8 cellular contexts compared by ENCODE assay signal in genomic region chr14:21264025-21264801, GRCh38. TPM values are rescaled to one million over a fixed set of nuclear protein-coding genes. Genes with fewer than 3 reads are reported as not detected.
DNase-seq lines count a peak whose midpoint lies in the region; ATAC-seq and TF ChIP-seq lines count a peak whose summit lies in the region.

No MANE protein-coding gene starts in this region.

- intact Hi-C loops in PC-3 (cut with micrococcal nuclease) = loop anchor here (10.0 kb wide), 1 partner anchor 121 kb away; the partner anchor contains the start of gene SUPT16H
- intact Hi-C loops in dorsolateral prefrontal cortex (cut with DNase I) = no loop called here

- H3K4me3 ChIP-seq in PC-3 (ENCODE audit: low read length) (peak overlapping the region; percentile 97), endodermal cell (ENCODE audit: low read length) (peak overlapping the region; percentile 97), rectal smooth muscle tissue (ENCODE audit: low read length) (peak overlapping the region; percentile 19), dorsolateral prefrontal cortex (peak overlapping the region in 18 of 59 donors; percentile 0 to 35 (median 12))

- CTCF ChIA-PET in PC-3 (lab: Charles Lee) = no interaction called here

- H3K4me1 Mint-ChIP-seq in activated T-cell treated with anti-CD3 and anti-CD28 coated beads, Interleukin-2, amount 50 U/mL, for 24 hours (ENCODE audit: low read depth) = peaks cover 66% of the 10 kb centered on the region
- peaks cover 47% of the 10 kb centered on the region for H3K4me1 Mint-ChIP-seq in endodermal cell

- H4K20me1 ChIP-seq in PC-3 (ENCODE audit: low read length) = peaks cover 90% of the 10 kb centered on the region

- H3K9me3 Mint-ChIP-seq in activated T-cell treated with anti-CD3 and anti-CD28 coated beads, Interleukin-2, amount 50 U/mL, for 24 hours = no peaks in the 10 kb centered on the region
- no peaks in the 10 kb centered on the region for H3K9me3 Mint-ChIP-seq in endodermal cell

- ATAC-seq in HG02840 (IDR thresholded peaks at IDR 0.05; ENCODE audit: low FRiP score, unreplicated experiment) (peak; percentile 56), PC-3 (peak; percentile 87)

- H3K27me3 ChIP-seq in PC-3 (ENCODE audit: low read length) = no peaks in the 10 kb centered on the region
- H3K27me3 ChIP-seq in endodermal cell (ENCODE audit: control insufficient read depth, insufficient read depth, low read length, poor library complexity, severe bottlenecking) = no peaks in the 10 kb centered on the region
- H3K27me3 ChIP-seq in rectal smooth muscle tissue (ENCODE audit: control insufficient read depth, insufficient read depth, low read length) = no peaks in the 10 kb centered on the region
- H3K27me3 ChIP-seq in dorsolateral prefrontal cortex = no peaks in the 10 kb centered on the region

- H3K79me2 ChIP-seq in PC-3 (ENCODE audit: low read length) = peaks cover 96% of the 10 kb centered on the region

- no peak overlapping the region for H2AFZ ChIP-seq in PC-3 (ENCODE audit: low read length)

- peaks cover 28% of the 10 kb centered on the region for H3F3A ChIP-seq in PC-3 (ENCODE audit: low read length, unreplicated experiment)

- no peaks in the 10 kb centered on the region for H3K9me2 ChIP-seq in PC-3 (replicated peaks; ENCODE audit: low read length)

- no TSS peak for BruUV-seq in PC-3 (replicated peaks; lab: Mats Ljungman, UMichigan)

- POLR2A ChIA-PET in PC-3 (lab: Charles Lee; ENCODE audit: unreplicated experiment) = interaction anchor here (0.6 kb wide), 2 partner anchors 120 to 191 kb away, joined by 3 read pairs; no protein-coding TSS in a partner anchor

- H3K27ac ChIP-seq in PC-3 (ENCODE audit: low read length) = peak overlapping the region; percentile 51
- no peak overlapping the region for H3K27ac ChIP-seq in endodermal cell (ENCODE audit: low read depth, low read length)
- H3K27ac ChIP-seq in rectal smooth muscle tissue (ENCODE audit: low read depth, low read length) = no peak overlapping the region
- H3K27ac ChIP-seq in dorsolateral prefrontal cortex = peak overlapping the region in 5 of 59 donors; percentile 2 to 52 (median 14)

- peak overlapping the region; percentile 100 for H3K27ac Mint-ChIP-seq in activated T-cell treated with anti-CD3 and anti-CD28 coated beads, Interleukin-2, amount 50 U/mL, for 24 hours
- H3K27ac Mint-ChIP-seq in endodermal cell = peak overlapping the region; percentile 68

- H3K9me3 ChIP-seq in PC-3 (ENCODE audit: low read length) (no peaks in the 10 kb centered on the region), endodermal cell (ENCODE audit: control insufficient read depth, low read length) (no peaks in the 10 kb centered on the region)

- peak overlapping the region; percentile 94 for H3K4me2 ChIP-seq in PC-3 (ENCODE audit: low read length)

- peaks cover 41% of the 10 kb centered on the region for H3K4me1 ChIP-seq in PC-3 (ENCODE audit: insufficient read depth, low read length)
- H3K4me1 ChIP-seq in endodermal cell (ENCODE audit: control insufficient read depth, insufficient read depth, low read length) = no peaks in the 10 kb centered on the region
- peaks cover 16% of the 10 kb centered on the region for H3K4me1 ChIP-seq in rectal smooth muscle tissue (ENCODE audit: control insufficient read depth, insufficient read depth, low read length)

- H3K9ac ChIP-seq in PC-3 (ENCODE audit: low read length) (no peak overlapping the region), endodermal cell (ENCODE audit: extremely low read depth, low read length, poor library complexity, severe bottlenecking) (peak overlapping the region; percentile 24), rectal smooth muscle tissue (ENCODE audit: low read length) (no peak overlapping the region)

- H3K4me3 Mint-ChIP-seq in activated T-cell treated with anti-CD3 and anti-CD28 coated beads, Interleukin-2, amount 50 U/mL, for 24 hours = peak overlapping the region; percentile 99
- H3K4me3 Mint-ChIP-seq in endodermal cell = peak overlapping the region; percentile 96

- no peak for DNase-seq in activated T-cell treated with anti-CD3 and anti-CD28 coated beads, Interleukin-2, amount 50 U/mL, for 24 hours
- no peak for DNase-seq in activated T-cell treated with anti-CD3 and anti-CD28 coated beads, Interleukin-2, amount 50 U/mL, for 1 hour
- DNase-seq in PC-3 (peak; percentile 77), endodermal cell (no peak), dorsolateral prefrontal cortex (no peak), DMS79 treated with DMSO at 0.1 percent for 48 hours (lab: John Stamatoyannopoulos, UW) (no peak)

- H3K27me3 Mint-ChIP-seq in activated T-cell treated with anti-CD3 and anti-CD28 coated beads, Interleukin-2, amount 50 U/mL, for 24 hours = no peaks in the 10 kb centered on the region
- no peaks in the 10 kb centered on the region for H3K27me3 Mint-ChIP-seq in endodermal cell (ENCODE audit: insufficient read depth)

- H3K36me3 ChIP-seq in PC-3 (ENCODE audit: low read depth, low read length) = peaks cover 76% of the 10 kb centered on the region
- H3K36me3 ChIP-seq in endodermal cell (ENCODE audit: control insufficient read depth, insufficient read depth, low read length) = peaks cover 84% of the 10 kb centered on the region
- peaks cover 16% of the 10 kb centered on the region for H3K36me3 ChIP-seq in rectal smooth muscle tissue (ENCODE audit: control insufficient read depth, insufficient read depth, low read length)

- WGBS in endodermal cell (ENCODE audit: insufficient coverage in 1 of 2, insufficient read length in 1 of 2), 2 experiments = 70 to 91% methylated on average over 1 to 4 of the region's 4 CpGs

- H3K36me3 Mint-ChIP-seq in activated T-cell treated with anti-CD3 and anti-CD28 coated beads, Interleukin-2, amount 50 U/mL, for 24 hours (ENCODE audit: low read depth) = peaks cover 99% of the 10 kb centered on the region
- H3K36me3 Mint-ChIP-seq in endodermal cell (ENCODE audit: low read depth) = peaks cover 83% of the 10 kb centered on the region

- TF ChIP-seq CTCF in PC-3 (conservative IDR thresholded peaks at IDR 0.05; ENCODE audit: low read depth, low read length) = no peak
- no peak for TF ChIP-seq CTCF in endodermal cell (conservative IDR thresholded peaks at IDR 0.05)
- no peak for TF ChIP-seq CTCF in dorsolateral prefrontal cortex (IDR thresholded peaks at IDR 0.05 in 54 of 56, conservative IDR thresholded peaks at IDR 0.05 in 2 of 56; ENCODE audit: low read depth in 1 of 56, partially characterized antibody in 56 of 56)

RNA-seq across cellular contexts. Expression of gene HNRNPC, which starts 5.0 kb away (rescaled TPM):
- total RNA-seq in PC-3 (2014; rRNA removed) (682 and 772 TPM in 2 replicates), endodermal cell (1,000 to 10,000 TPM in 1 of 2 donors, 100 to 1,000 TPM in 1; 751 to 1,003 TPM), dorsolateral prefrontal cortex (100 to 1,000 TPM; 304 to 455 (median 370) TPM)
- 966 TPM for polyA plus RNA-seq in endodermal cell (2013, experiment 1 of 2)
- polyA plus RNA-seq in endodermal cell (2013, experiment 2 of 2) = 842 TPM

RNA-seq across cellular contexts. Expression of gene RPGRIP1, which starts 15.7 kb away (rescaled TPM):
- total RNA-seq in PC-3 (2014; rRNA removed) (0.33 TPM in 1 of 2 replicates, not detected in the other), endodermal cell (under 1 TPM in 1 of 2 donors, not detected in 1; 0.29 TPM), dorsolateral prefrontal cortex (1 to 10 TPM in 10 of 120 experiments, under 1 TPM in 36, not detected in 74; 0.15 to 2.3 (median 0.56) TPM)
- not detected for polyA plus RNA-seq in endodermal cell (2013, experiment 1 of 2)
- polyA plus RNA-seq in endodermal cell (2013, experiment 2 of 2) = not detected
